Comparison of ENCODE assay signal across 1 cellular context in genomic region chr20:63653041-63653973, GRCh38.
TF ChIP-seq lines count a peak whose summit lies in the region.

STMN3 (minus strand) TSS chr20:63653424; CDS start chr20:63653345, 79 bp downstream.

TF ChIP-seq in HepG2, 621 proteins besides CTCF, POLR2A, EP300 and RAD21 (continued from another document and continues in another):
- TF ChIP-seq HNF1A (IDR thresholded peaks at IDR 0.05; ENCODE audit: low read depth) = no peak
- peak; percentile 76 for TF ChIP-seq HNF1A (CRISPR knock-in tag; IDR thresholded peaks at IDR 0.05; ENCODE audit: borderline replicate concordance)
- TF ChIP-seq MTERF4 (CRISPR knock-in tag; IDR thresholded peaks at IDR 0.05) = peak; percentile 99
- TF ChIP-seq NFE2L2 (IDR thresholded peaks at IDR 0.05; ENCODE audit: low read length) = no peak
- TF ChIP-seq ZNF816 (CRISPR knock-in tag; IDR thresholded peaks at IDR 0.05; ENCODE audit: borderline replicate concordance) = peak; percentile 94
- TF ChIP-seq MLX (CRISPR knock-in tag; IDR thresholded peaks at IDR 0.05) = peak; percentile 92
- peak; percentile 87 for TF ChIP-seq DR1 (CRISPR knock-in tag; IDR thresholded peaks at IDR 0.05)
- TF ChIP-seq TIGD3 (CRISPR knock-in tag; IDR thresholded peaks at IDR 0.05; ENCODE audit: borderline replicate concordance) = peak; percentile 89; the same call in 1 of the 2 replicates
- TF ChIP-seq MIXL1 (CRISPR knock-in tag; IDR thresholded peaks at IDR 0.05) = peak; percentile 97
- TF ChIP-seq ZNF775 (CRISPR knock-in tag; IDR thresholded peaks at IDR 0.05; ENCODE audit: borderline replicate concordance) = 0 out of 2 replicates have a peak, but pooled peaks have one; percentile 83
- no peak for TF ChIP-seq ZNF207 (IDR thresholded peaks at IDR 0.05; ENCODE audit: borderline replicate concordance)
- TF ChIP-seq CREB3 (CRISPR knock-in tag; IDR thresholded peaks at IDR 0.05) = peak; percentile 99
- TF ChIP-seq CERS6 (CRISPR knock-in tag; IDR thresholded peaks at IDR 0.05) = peak; percentile 96
- TF ChIP-seq NFYC (CRISPR knock-in tag; IDR thresholded peaks at IDR 0.05) = peak; percentile 59
- TF ChIP-seq ZNF780A (CRISPR knock-in tag; IDR thresholded peaks at IDR 0.05) = peak; percentile 95; the same call in 1 of the 2 replicates
- peak; percentile 64; the same call in 1 of the 2 replicates for TF ChIP-seq MAZ (IDR thresholded peaks at IDR 0.05; ENCODE audit: borderline replicate concordance, low read depth, low read length)
- TF ChIP-seq MAZ (CRISPR knock-in tag; IDR thresholded peaks at IDR 0.05; ENCODE audit: low read depth) = peak; percentile 96
- peak; percentile 99 for TF ChIP-seq SMAD3 (CRISPR knock-in tag; IDR thresholded peaks at IDR 0.05)
- TF ChIP-seq CREBL2 (CRISPR knock-in tag; IDR thresholded peaks at IDR 0.05; ENCODE audit: borderline replicate concordance) = peak; percentile 98
- TF ChIP-seq LRRFIP1 (CRISPR knock-in tag; conservative IDR thresholded peaks at IDR 0.05) = peak; percentile 97
- TF ChIP-seq ATF7-NPFF (CRISPR knock-in tag; IDR thresholded peaks at IDR 0.05; ENCODE audit: low read depth) = peak; percentile 98
- peak; percentile 78 for TF ChIP-seq ZNF263 (CRISPR knock-in tag; IDR thresholded peaks at IDR 0.05)
- TF ChIP-seq ZNF790 (CRISPR knock-in tag; IDR thresholded peaks at IDR 0.05; ENCODE audit: borderline replicate concordance) = peak; percentile 91; the same call in 1 of the 2 replicates
- TF ChIP-seq TCF7L2 (IDR thresholded peaks at IDR 0.05; ENCODE audit: low read depth, low read length) = no peak
- TF ChIP-seq ZKSCAN8 (CRISPR knock-in tag; IDR thresholded peaks at IDR 0.05; ENCODE audit: borderline replicate concordance) = peak; percentile 93
- peak; percentile 99 for TF ChIP-seq JARID2 (CRISPR knock-in tag; IDR thresholded peaks at IDR 0.05; ENCODE audit: insufficient replicate concordance)
- TF ChIP-seq ZNF503 (CRISPR knock-in tag; IDR thresholded peaks at IDR 0.05) = peak; percentile 85
- TF ChIP-seq THYN1 (CRISPR knock-in tag; IDR thresholded peaks at IDR 0.05; ENCODE audit: borderline replicate concordance, low read depth) = no peak
- TF ChIP-seq EEA1 (CRISPR knock-in tag; IDR thresholded peaks at IDR 0.05; ENCODE audit: borderline replicate concordance) = peak; percentile 98; the same call in 1 of the 2 replicates
- peak; percentile 94; the same call in 1 of the 2 replicates for TF ChIP-seq MTF2 (CRISPR knock-in tag; IDR thresholded peaks at IDR 0.05; ENCODE audit: borderline replicate concordance)
- TF ChIP-seq KLF16 (CRISPR knock-in tag; IDR thresholded peaks at IDR 0.05) = peak; percentile 97 to 100
- TF ChIP-seq ZFP62 (CRISPR knock-in tag; IDR thresholded peaks at IDR 0.05) = no peak
- TF ChIP-seq PITX1 (CRISPR knock-in tag; IDR thresholded peaks at IDR 0.05) = peak; percentile 91
- peak; percentile 94; the same call in 1 of the 2 replicates for TF ChIP-seq ZNF670 (CRISPR knock-in tag; IDR thresholded peaks at IDR 0.05; ENCODE audit: borderline replicate concordance)
- TF ChIP-seq GTF2F1 (IDR thresholded peaks at IDR 0.05; ENCODE audit: low read length) = no peak
- peak; percentile 98 for TF ChIP-seq KAT7 (CRISPR knock-in tag; IDR thresholded peaks at IDR 0.05; ENCODE audit: borderline replicate concordance)
- no peak for TF ChIP-seq ASH2L (IDR thresholded peaks at IDR 0.05; ENCODE audit: insufficient read length, low read depth, low read length)
- peak; percentile 98 for TF ChIP-seq IRF2 (CRISPR knock-in tag; IDR thresholded peaks at IDR 0.05)
- peak; percentile 88 for TF ChIP-seq ZNF878 (CRISPR knock-in tag; IDR thresholded peaks at IDR 0.05)
- TF ChIP-seq EED (CRISPR knock-in tag; IDR thresholded peaks at IDR 0.05) = peak; percentile 82
- TF ChIP-seq NPAS2 (CRISPR knock-in tag; IDR thresholded peaks at IDR 0.05; ENCODE audit: borderline replicate concordance) = 0 out of 2 replicates have a peak, but pooled peaks have one; percentile 53
- TF ChIP-seq CCAR2 (optimal IDR thresholded peaks at IDR 0.05; ENCODE audit: low read depth, low read length) = no peak
- TF ChIP-seq ZNF10 (CRISPR knock-in tag; IDR thresholded peaks at IDR 0.05; ENCODE audit: borderline replicate concordance, low read depth) = no peak
- peak; percentile 97 for TF ChIP-seq FLYWCH1 (CRISPR knock-in tag; IDR thresholded peaks at IDR 0.05)
- peak; percentile 78 for TF ChIP-seq ZNF609 (CRISPR knock-in tag; IDR thresholded peaks at IDR 0.05; ENCODE audit: borderline replicate concordance)
- peak; percentile 99 for TF ChIP-seq ETV5 (CRISPR knock-in tag; IDR thresholded peaks at IDR 0.05; ENCODE audit: borderline replicate concordance)
